ENCODE assay signal across 32 cellular contexts in the genomic region with DNA sequence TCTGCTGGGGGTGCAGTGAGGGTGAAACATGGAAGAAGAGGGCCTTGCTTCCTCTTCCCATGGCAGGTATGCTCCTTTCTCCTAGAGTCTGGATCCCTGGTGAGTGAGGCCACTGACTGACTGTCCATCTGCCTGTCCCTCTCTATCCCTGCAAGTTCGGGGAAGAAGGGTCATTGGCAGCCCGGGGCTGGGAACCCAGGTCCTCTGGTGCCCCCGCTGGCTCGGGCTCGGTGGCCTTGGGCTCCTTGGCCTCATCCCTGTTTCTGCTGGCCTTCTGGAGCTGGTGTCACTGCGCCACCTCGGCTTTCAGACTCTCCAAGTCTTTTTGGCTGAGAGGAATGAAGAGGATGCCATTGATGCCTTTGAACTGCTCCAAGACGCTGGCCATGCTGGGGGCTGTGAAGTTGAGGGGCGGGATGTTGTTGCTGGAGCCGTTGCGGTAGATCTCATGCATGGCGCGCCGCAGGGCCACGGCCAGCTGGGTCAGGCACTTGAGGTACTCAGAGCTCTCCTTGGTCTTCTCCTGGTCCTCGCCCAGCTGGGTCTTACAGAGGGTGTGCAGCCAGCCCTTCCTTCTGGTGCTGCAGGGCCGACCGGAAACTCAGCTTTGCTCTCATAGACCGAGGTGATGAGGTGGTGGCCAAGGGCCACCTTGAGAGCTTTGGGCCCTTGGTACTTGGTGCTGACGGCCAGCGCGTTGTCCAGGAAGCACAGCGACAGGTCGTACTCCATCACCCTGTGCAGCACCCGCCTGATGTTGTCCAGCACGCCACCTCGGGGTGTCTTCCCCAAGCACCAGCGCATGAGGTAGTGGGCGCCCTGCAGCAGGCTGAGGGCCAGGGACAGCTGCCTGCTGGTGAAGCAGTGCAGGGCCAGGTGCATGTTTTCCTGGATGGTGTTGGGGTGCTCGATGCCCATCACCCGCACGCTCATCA. TPM values are rescaled to one million over a fixed set of nuclear protein-coding genes. Genes with fewer than 3 reads are reported as not detected.
"Had no signal": no experiment of that assay in that cellular context is flagged by ENCODE, and none has a peak within 500 bp of the region (broad histone marks: within the 10 kb centered on the region; RNA-seq: fewer than 3 reads in every experiment).

No MANE protein-coding gene starts in this region.

- H3K4me1 Mint-ChIP-seq: naive thymus-derived CD8-positive, alpha-beta T cell; nephron; neural crest cell had no signal

- H3K27ac ChIP-seq: heart right ventricle, hepatocyte, lower lobe of right lung, neutrophil, parathyroid adenoma, psoas muscle, right lobe of liver, suprapubic skin, thoracic aorta, tibial artery, uterus had no signal

- H3K4me3 ChIP-seq: heart right ventricle, hepatocyte, lower lobe of right lung, psoas muscle, right lobe of liver, suprapubic skin, thoracic aorta, tibial artery, uterus had no signal

- H3K27ac Mint-ChIP-seq: naive thymus-derived CD8-positive, alpha-beta T cell; nephron had no signal

- H3K9me3 ChIP-seq: heart right ventricle, lower lobe of right lung, neutrophil, psoas muscle, right lobe of liver, suprapubic skin, thoracic aorta, tibial artery, uterus had no signal

- H3K36me3 ChIP-seq: heart right ventricle, lower lobe of right lung, neutrophil, right lobe of liver, suprapubic skin, thoracic aorta, tibial artery, uterus had no signal

- H3K4me3 Mint-ChIP-seq: naive thymus-derived CD8-positive, alpha-beta T cell; nephron; neural crest cell had no signal

- DNase-seq: heart right ventricle; islet precursor cell; kidney glomerular epithelial cell; left cardiac atrium; lower lobe of right lung; mammary epithelial cell; mesenchymal stem cell; naive thymus-derived CD8-positive, alpha-beta T cell; occipital lobe; psoas muscle; right lobe of liver; stimulated activated CD4-positive, alpha-beta T cell treated with anti-CD3 and anti-CD28 coated beads, Interleukin-12 subunit alpha, Interleukin-12 subunit beta, amount 100 ng/mL, for 4 hours; stimulated activated CD4-positive, alpha-beta T cell treated with anti-CD3 and anti-CD28 coated beads, Interleukin-15, amount 100 ng/mL, for 24 hours; stimulated activated CD4-positive, alpha-beta T cell treated with anti-CD3 and anti-CD28 coated beads, Interleukin-2, amount 100 ng/mL, for 24 hours; stimulated activated CD4-positive, alpha-beta T cell treated with anti-CD3 and anti-CD28 coated beads, Interleukin-4, amount 100 ng/mL, for 1 hour; stimulated activated naive CD4-positive, alpha-beta T cell treated with Interleukin-2 at 50 U/mL for 16 hours; tibial artery; trophoblast cell; uterus had no signal

- ATAC-seq: heart right ventricle; left cardiac atrium; left lobe of liver; lower lobe of right lung; naive thymus-derived CD8-positive, alpha-beta T cell; psoas muscle had no signal

- H3K9ac ChIP-seq: parathyroid adenoma had no signal

- H3K9me3 Mint-ChIP-seq: naive thymus-derived CD8-positive, alpha-beta T cell; nephron; neural crest cell had no signal

- H3K4me1 ChIP-seq: heart right ventricle, lower lobe of right lung, parathyroid adenoma, psoas muscle, suprapubic skin, tibial artery, uterus had no signal

- H3K27me3 ChIP-seq: heart right ventricle, hepatocyte, neutrophil, right lobe of liver, suprapubic skin, tibial artery, uterus had no signal

- H3K36me3 Mint-ChIP-seq: naive thymus-derived CD8-positive, alpha-beta T cell had no signal

RNA-seq across cellular contexts. Expression of gene MEP1B, which starts 6.3 kb away (rescaled TPM):
- total RNA-seq: left cardiac atrium, lower lobe of right lung, neural crest cell, osteocyte, posterior vena cava, skeletal muscle tissue, subcutaneous adipose tissue, suprapubic skin, thoracic aorta, ureter, uterus had no signal
- polyA plus RNA-seq: heart right ventricle; mammary epithelial cell; naive thymus-derived CD8-positive, alpha-beta T cell had no signal
